1 cellular context compared by ENCODE assay signal in genomic region chr22:26313291-26313690, GRCh38.
A peak's percentile ranks its signal among the peaks of the same experiment; 100 is the strongest.
TF ChIP-seq lines count a peak whose summit lies in the region.

No MANE protein-coding gene starts in this region.

TF ChIP-seq in GM23338, 12 proteins besides CTCF, POLR2A, EP300 and RAD21 (continued from another document):
- TF ChIP-seq, protein P1, sequence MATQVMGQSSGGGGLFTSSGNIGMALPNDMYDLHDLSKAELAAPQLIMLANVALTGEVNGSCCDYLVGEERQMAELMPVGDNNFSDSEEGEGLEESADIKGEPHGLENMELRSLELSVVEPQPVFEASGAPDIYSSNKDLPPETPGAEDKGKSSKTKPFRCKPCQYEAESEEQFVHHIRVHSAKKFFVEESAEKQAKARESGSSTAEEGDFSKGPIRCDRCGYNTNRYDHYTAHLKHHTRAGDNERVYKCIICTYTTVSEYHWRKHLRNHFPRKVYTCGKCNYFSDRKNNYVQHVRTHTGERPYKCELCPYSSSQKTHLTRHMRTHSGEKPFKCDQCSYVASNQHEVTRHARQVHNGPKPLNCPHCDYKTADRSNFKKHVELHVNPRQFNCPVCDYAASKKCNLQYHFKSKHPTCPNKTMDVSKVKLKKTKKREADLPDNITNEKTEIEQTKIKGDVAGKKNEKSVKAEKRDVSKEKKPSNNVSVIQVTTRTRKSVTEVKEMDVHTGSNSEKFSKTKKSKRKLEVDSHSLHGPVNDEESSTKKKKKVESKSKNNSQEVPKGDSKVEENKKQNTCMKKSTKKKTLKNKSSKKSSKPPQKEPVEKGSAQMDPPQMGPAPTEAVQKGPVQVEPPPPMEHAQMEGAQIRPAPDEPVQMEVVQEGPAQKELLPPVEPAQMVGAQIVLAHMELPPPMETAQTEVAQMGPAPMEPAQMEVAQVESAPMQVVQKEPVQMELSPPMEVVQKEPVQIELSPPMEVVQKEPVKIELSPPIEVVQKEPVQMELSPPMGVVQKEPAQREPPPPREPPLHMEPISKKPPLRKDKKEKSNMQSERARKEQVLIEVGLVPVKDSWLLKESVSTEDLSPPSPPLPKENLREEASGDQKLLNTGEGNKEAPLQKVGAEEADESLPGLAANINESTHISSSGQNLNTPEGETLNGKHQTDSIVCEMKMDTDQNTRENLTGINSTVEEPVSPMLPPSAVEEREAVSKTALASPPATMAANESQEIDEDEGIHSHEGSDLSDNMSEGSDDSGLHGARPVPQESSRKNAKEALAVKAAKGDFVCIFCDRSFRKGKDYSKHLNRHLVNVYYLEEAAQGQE (IDR thresholded peaks at IDR 0.05; ENCODE audit: unreplicated experiment), result peak; percentile 52
TF ChIP-seq in GM23338: peak in this region for 1.
